1 cellular context compared by ENCODE assay signal in the genomic region with DNA sequence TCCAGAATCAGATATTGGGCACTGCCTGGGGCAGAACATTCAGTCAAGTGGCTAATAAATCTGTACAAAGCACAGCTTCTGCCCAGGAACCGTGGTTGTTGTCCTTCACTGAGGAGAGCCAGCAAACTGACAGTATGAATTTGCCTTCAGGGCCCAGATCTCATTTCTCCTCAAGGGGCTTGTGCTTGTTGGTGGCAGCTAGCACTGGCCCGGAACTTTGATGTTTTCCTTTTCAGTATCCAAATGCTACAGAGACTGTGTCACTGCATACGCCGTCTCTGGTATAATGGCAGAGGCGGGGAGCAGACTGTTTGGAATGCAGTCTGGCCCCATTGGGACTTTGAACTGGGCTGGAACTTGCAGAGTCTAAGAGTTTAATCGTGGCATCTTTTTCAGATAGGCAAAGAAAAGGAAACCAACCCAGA.
TF ChIP-seq lines count a peak whose summit lies in the region.

No MANE protein-coding gene starts in this region.

TF ChIP-seq in HepG2, 621 proteins besides CTCF, POLR2A, EP300 and RAD21 (continues in another document):
- TF ChIP-seq GPN1 (CRISPR knock-in tag; IDR thresholded peaks at IDR 0.05; ENCODE audit: borderline replicate concordance) (no peak), PHF8 (CRISPR knock-in tag; IDR thresholded peaks at IDR 0.05) (no peak), HHEX (CRISPR knock-in tag; IDR thresholded peaks at IDR 0.05) (no peak), ZNF441 (CRISPR knock-in tag; IDR thresholded peaks at IDR 0.05; ENCODE audit: borderline replicate concordance) (no peak), SNRNP70 (IDR thresholded peaks at IDR 0.05; ENCODE audit: low read depth, low read length) (no peak), CEBPB (IDR thresholded peaks at IDR 0.05; ENCODE audit: borderline replicate concordance, low read depth, low read length) (no peak), ZNF138 (CRISPR knock-in tag; IDR thresholded peaks at IDR 0.05; ENCODE audit: low read depth) (no peak), KMT2B (CRISPR knock-in tag; IDR thresholded peaks at IDR 0.05) (no peak), SRSF1 (optimal IDR thresholded peaks at IDR 0.05; ENCODE audit: low read depth, low read length) (no peak), GABPA (IDR thresholded peaks at IDR 0.05; ENCODE audit: low read depth, low read length) (no peak), GABPA (CRISPR knock-in tag; IDR thresholded peaks at IDR 0.05; ENCODE audit: low read depth) (no peak), NR2F6 (IDR thresholded peaks at IDR 0.05) (peak; percentile 58), NR2F6 (CRISPR knock-in tag; IDR thresholded peaks at IDR 0.05) (peak; percentile 66; the same call in 1 of the 2 replicates), DPF2 (CRISPR knock-in tag; IDR thresholded peaks at IDR 0.05; ENCODE audit: borderline replicate concordance, low read depth) (no peak), NR2F1 (CRISPR knock-in tag; IDR thresholded peaks at IDR 0.05) (peak; percentile 12 to 53; a peak in 2 of 4 replicates), ZNF569 (CRISPR knock-in tag; IDR thresholded peaks at IDR 0.05; ENCODE audit: borderline replicate concordance) (no peak), ZNF780A (CRISPR knock-in tag; IDR thresholded peaks at IDR 0.05) (no peak), ZNF264 (CRISPR knock-in tag; IDR thresholded peaks at IDR 0.05) (peak; percentile 85), ZNF24 (IDR thresholded peaks at IDR 0.05) (no peak), MLLT10 (CRISPR knock-in tag; IDR thresholded peaks at IDR 0.05) (no peak), ZNF720 (CRISPR knock-in tag; IDR thresholded peaks at IDR 0.05) (no peak), PITX1 (CRISPR knock-in tag; IDR thresholded peaks at IDR 0.05) (peak; percentile 41; the same call in 1 of the 2 replicates), FOSL2 (CRISPR knock-in tag; IDR thresholded peaks at IDR 0.05) (peak; percentile 77), RFX5 (IDR thresholded peaks at IDR 0.05; ENCODE audit: low read depth, low read length) (no peak), EZH2 (conservative IDR thresholded peaks at IDR 0.05; ENCODE audit: low read depth, low read length) (no peak), ARNTL (CRISPR knock-in tag; IDR thresholded peaks at IDR 0.05) (0 out of 2 replicates have a peak, but pooled peaks have one; percentile 41), ATF1 (CRISPR knock-in tag; IDR thresholded peaks at IDR 0.05) (peak; percentile 13; the same call in 1 of the 2 replicates), HNRNPH1 (optimal IDR thresholded peaks at IDR 0.05; ENCODE audit: low read depth, low read length) (no peak), FOXC1 (CRISPR knock-in tag; IDR thresholded peaks at IDR 0.05; ENCODE audit: borderline replicate concordance) (no peak), MYNN (CRISPR knock-in tag; IDR thresholded peaks at IDR 0.05; ENCODE audit: low read depth) (no peak), SP140L (CRISPR knock-in tag; IDR thresholded peaks at IDR 0.05; ENCODE audit: borderline replicate concordance) (no peak), TCF7 (IDR thresholded peaks at IDR 0.05; ENCODE audit: low read depth) (peak; percentile 71; the same call in 1 of the 2 replicates), RAD51 (IDR thresholded peaks at IDR 0.05; ENCODE audit: borderline replicate concordance) (no peak), ZNF484 (CRISPR knock-in tag; IDR thresholded peaks at IDR 0.05; ENCODE audit: borderline replicate concordance, low read depth) (no peak), RFXANK (CRISPR knock-in tag; IDR thresholded peaks at IDR 0.05) (no peak), XBP1 (CRISPR knock-in tag; IDR thresholded peaks at IDR 0.05) (no peak), SMARCE1 (IDR thresholded peaks at IDR 0.05; ENCODE audit: borderline replicate concordance) (no peak), ZFX (CRISPR knock-in tag; IDR thresholded peaks at IDR 0.05; ENCODE audit: low read depth) (0 out of 2 replicates have a peak, but pooled peaks have one; percentile 14), KLF9 (CRISPR knock-in tag; IDR thresholded peaks at IDR 0.05; ENCODE audit: low read depth) (no peak), ZNF33A (CRISPR knock-in tag; IDR thresholded peaks at IDR 0.05; ENCODE audit: borderline replicate concordance) (no peak), PTBP1 (IDR thresholded peaks at IDR 0.05; ENCODE audit: low read depth, low read length, poor library complexity, severe bottlenecking) (no peak), CBX1 (IDR thresholded peaks at IDR 0.05; ENCODE audit: low read depth) (no peak), NFATC3 (CRISPR knock-in tag; IDR thresholded peaks at IDR 0.05) (no peak), ZNF143 (CRISPR knock-in tag; IDR thresholded peaks at IDR 0.05) (no peak), ZNF850 (CRISPR knock-in tag; conservative IDR thresholded peaks at IDR 0.05) (no peak), BORCS8-MEF2B (CRISPR knock-in tag; IDR thresholded peaks at IDR 0.05) (no peak), PCBP2 (optimal IDR thresholded peaks at IDR 0.05; ENCODE audit: low read depth, low read length, poor library complexity, severe bottlenecking) (no peak), ZNF652 (CRISPR knock-in tag; IDR thresholded peaks at IDR 0.05; ENCODE audit: borderline replicate concordance, low read depth) (no peak), ZNF121 (CRISPR knock-in tag; IDR thresholded peaks at IDR 0.05) (no peak)
- TF ChIP-seq, protein P1, sequence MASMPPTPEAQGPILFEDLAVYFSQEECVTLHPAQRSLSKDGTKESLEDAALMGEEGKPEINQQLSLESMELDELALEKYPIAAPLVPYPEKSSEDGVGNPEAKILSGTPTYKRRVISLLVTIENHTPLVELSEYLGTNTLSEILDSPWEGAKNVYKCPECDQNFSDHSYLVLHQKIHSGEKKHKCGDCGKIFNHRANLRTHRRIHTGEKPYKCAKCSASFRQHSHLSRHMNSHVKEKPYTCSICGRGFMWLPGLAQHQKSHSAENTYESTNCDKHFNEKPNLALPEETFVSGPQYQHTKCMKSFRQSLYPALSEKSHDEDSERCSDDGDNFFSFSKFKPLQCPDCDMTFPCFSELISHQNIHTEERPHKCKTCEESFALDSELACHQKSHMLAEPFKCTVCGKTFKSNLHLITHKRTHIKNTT (CRISPR knock-in tag; IDR thresholded peaks at IDR 0.05): no peak
- TF ChIP-seq, protein P2, sequence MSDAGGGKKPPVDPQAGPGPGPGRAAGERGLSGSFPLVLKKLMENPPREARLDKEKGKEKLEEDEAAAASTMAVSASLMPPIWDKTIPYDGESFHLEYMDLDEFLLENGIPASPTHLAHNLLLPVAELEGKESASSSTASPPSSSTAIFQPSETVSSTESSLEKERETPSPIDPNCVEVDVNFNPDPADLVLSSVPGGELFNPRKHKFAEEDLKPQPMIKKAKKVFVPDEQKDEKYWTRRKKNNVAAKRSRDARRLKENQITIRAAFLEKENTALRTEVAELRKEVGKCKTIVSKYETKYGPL (CRISPR knock-in tag; IDR thresholded peaks at IDR 0.05): no peak
- TF ChIP-seq, protein P3, sequence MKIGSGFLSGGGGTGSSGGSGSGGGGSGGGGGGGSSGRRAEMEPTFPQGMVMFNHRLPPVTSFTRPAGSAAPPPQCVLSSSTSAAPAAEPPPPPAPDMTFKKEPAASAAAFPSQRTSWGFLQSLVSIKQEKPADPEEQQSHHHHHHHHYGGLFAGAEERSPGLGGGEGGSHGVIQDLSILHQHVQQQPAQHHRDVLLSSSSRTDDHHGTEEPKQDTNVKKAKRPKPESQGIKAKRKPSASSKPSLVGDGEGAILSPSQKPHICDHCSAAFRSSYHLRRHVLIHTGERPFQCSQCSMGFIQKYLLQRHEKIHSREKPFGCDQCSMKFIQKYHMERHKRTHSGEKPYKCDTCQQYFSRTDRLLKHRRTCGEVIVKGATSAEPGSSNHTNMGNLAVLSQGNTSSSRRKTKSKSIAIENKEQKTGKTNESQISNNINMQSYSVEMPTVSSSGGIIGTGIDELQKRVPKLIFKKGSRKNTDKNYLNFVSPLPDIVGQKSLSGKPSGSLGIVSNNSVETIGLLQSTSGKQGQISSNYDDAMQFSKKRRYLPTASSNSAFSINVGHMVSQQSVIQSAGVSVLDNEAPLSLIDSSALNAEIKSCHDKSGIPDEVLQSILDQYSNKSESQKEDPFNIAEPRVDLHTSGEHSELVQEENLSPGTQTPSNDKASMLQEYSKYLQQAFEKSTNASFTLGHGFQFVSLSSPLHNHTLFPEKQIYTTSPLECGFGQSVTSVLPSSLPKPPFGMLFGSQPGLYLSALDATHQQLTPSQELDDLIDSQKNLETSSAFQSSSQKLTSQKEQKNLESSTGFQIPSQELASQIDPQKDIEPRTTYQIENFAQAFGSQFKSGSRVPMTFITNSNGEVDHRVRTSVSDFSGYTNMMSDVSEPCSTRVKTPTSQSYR (CRISPR knock-in tag; IDR thresholded peaks at IDR 0.05; ENCODE audit: borderline replicate concordance): no peak
- TF ChIP-seq, protein P4, sequence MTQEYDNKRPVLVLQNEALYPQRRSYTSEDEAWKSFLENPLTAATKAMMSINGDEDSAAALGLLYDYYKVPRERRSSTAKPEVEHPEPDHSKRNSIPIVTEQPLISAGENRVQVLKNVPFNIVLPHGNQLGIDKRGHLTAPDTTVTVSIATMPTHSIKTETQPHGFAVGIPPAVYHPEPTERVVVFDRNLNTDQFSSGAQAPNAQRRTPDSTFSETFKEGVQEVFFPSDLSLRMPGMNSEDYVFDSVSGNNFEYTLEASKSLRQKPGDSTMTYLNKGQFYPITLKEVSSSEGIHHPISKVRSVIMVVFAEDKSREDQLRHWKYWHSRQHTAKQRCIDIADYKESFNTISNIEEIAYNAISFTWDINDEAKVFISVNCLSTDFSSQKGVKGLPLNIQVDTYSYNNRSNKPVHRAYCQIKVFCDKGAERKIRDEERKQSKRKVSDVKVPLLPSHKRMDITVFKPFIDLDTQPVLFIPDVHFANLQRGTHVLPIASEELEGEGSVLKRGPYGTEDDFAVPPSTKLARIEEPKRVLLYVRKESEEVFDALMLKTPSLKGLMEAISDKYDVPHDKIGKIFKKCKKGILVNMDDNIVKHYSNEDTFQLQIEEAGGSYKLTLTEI (CRISPR knock-in tag; conservative IDR thresholded peaks at IDR 0.05): no peak
- TF ChIP-seq, protein P5, sequence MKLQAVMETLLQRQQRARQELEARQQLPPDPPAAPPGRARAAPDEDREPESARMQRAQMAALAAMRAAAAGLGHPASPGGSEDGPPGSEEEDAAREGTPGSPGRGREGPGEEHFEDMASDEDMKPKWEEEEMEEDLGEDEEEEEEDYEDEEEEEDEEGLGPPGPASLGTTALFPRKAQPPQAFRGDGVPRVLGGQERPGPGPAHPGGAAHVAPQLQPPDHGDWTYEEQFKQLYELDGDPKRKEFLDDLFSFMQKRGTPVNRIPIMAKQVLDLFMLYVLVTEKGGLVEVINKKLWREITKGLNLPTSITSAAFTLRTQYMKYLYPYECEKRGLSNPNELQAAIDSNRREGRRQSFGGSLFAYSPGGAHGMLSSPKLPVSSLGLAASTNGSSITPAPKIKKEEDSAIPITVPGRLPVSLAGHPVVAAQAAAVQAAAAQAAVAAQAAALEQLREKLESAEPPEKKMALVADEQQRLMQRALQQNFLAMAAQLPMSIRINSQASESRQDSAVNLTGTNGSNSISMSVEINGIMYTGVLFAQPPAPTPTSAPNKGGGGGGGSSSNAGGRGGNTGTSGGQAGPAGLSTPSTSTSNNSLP (IDR thresholded peaks at IDR 0.05; ENCODE audit: low read depth, low read length): no peak; the same call in 1 of the 2 replicates
- TF ChIP-seq, protein P6, sequence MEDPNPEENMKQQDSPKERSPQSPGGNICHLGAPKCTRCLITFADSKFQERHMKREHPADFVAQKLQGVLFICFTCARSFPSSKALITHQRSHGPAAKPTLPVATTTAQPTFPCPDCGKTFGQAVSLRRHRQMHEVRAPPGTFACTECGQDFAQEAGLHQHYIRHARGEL (CRISPR knock-in tag; IDR thresholded peaks at IDR 0.05): no peak
- TF ChIP-seq, protein P7, sequence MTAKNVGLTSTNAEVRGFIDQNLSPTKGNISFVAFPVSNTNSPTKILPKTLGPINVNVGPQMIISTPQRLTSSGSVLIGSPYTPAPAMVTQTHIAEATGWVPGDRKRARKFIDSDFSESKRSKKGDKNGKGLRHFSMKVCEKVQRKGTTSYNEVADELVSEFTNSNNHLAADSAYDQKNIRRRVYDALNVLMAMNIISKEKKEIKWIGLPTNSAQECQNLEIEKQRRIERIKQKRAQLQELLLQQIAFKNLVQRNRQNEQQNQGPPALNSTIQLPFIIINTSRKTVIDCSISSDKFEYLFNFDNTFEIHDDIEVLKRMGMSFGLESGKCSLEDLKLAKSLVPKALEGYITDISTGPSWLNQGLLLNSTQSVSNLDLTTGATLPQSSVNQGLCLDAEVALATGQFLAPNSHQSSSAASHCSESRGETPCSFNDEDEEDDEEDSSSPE (CRISPR knock-in tag; IDR thresholded peaks at IDR 0.05): peak; percentile 33; the same call in 1 of the 2 replicates
- TF ChIP-seq, protein P8, sequence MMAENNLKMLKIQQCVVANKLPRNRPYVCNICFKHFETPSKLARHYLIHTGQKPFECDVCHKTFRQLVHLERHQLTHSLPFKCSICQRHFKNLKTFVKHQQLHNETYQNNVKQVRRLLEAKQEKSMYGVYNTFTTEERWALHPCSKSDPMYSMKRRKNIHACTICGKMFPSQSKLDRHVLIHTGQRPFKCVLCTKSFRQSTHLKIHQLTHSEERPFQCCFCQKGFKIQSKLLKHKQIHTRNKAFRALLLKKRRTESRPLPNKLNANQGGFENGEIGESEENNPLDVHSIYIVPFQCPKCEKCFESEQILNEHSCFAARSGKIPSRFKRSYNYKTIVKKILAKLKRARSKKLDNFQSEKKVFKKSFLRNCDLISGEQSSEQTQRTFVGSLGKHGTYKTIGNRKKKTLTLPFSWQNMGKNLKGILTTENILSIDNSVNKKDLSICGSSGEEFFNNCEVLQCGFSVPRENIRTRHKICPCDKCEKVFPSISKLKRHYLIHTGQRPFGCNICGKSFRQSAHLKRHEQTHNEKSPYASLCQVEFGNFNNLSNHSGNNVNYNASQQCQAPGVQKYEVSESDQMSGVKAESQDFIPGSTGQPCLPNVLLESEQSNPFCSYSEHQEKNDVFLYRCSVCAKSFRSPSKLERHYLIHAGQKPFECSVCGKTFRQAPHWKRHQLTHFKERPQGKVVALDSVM (CRISPR knock-in tag; IDR thresholded peaks at IDR 0.05): no peak
- TF ChIP-seq, protein P9, sequence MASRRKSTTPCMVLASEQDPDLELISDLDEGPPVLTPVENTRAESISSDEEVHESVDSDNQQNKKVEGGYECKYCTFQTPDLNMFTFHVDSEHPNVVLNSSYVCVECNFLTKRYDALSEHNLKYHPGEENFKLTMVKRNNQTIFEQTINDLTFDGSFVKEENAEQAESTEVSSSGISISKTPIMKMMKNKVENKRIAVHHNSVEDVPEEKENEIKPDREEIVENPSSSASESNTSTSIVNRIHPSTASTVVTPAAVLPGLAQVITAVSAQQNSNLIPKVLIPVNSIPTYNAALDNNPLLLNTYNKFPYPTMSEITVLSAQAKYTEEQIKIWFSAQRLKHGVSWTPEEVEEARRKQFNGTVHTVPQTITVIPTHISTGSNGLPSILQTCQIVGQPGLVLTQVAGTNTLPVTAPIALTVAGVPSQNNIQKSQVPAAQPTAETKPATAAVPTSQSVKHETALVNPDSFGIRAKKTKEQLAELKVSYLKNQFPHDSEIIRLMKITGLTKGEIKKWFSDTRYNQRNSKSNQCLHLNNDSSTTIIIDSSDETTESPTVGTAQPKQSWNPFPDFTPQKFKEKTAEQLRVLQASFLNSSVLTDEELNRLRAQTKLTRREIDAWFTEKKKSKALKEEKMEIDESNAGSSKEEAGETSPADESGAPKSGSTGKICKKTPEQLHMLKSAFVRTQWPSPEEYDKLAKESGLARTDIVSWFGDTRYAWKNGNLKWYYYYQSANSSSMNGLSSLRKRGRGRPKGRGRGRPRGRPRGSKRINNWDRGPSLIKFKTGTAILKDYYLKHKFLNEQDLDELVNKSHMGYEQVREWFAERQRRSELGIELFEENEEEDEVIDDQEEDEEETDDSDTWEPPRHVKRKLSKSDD (CRISPR knock-in tag; IDR thresholded peaks at IDR 0.05; ENCODE audit: low read depth): no peak
